Comparison of ENCODE assay signal across 18 cellular contexts in the genomic region with DNA sequence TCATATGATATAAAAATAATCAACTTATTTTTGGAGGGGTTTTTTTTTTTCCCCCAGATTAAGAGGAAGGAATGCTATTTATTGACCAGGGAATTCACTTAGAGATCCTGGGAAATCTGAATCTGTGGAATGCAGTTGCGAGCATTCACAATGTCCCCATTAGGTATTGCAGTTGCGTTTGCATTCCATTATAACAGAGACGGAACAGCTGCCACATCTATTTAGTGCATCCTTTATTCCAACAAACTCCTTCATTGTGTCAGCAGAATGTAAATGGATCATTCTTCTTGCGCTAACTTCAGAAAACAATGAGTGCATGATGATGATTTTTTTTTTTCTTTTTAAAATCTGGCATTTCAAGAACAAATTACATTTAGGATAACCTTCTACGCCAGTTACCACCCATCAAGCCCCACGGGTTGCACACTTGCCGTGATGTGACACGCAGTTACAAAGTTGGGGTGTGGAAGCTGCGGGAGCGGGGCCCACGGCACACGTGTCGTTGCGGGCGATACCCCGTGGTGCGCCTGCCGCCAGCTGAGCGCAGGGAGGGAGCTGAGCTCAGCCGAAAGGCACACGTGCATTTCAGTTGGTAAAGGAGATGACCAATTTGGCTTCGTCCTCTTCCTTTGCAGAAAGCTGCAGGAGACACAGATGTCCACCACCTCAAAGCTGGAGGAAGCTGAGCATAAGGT.
DNase-seq lines count a peak whose midpoint lies in the region; ATAC-seq and TF ChIP-seq lines count a peak whose summit lies in the region.
"Had no signal": no experiment of that assay in that cellular context is flagged by ENCODE, and none has a peak within 500 bp of the region (broad histone marks: within the 10 kb centered on the region; RNA-seq: fewer than 3 reads in every experiment).

No MANE protein-coding gene starts in this region.

- peak in 9 of 14 donors; percentile 2 to 39 (median 16) for DNase-seq in C1 segment of cervical spinal cord (lab: John Stamatoyannopoulos, UW)
- peak; percentile 47 for DNase-seq in astrocyte of the hippocampus (ENCODE audit: low read depth, low spot score)
- peak; percentile 86 for DNase-seq in pons (ENCODE audit: low spot score)
- no peak for DNase-seq in smooth muscle cell (lab: John Stamatoyannopoulos, UW; ENCODE audit: unreplicated experiment)
- no peak for DNase-seq in left colon
- no peak for DNase-seq in ureter (ENCODE audit: low spot score)
- DNase-seq: activated CD4-positive, alpha-beta memory T cell treated with anti-CD3 and anti-CD28 coated beads, Interleukin-2, amount 10 ng/mL, durations not matched to agents 7 days and 5 days; activated naive CD8-positive, alpha-beta T cell treated with anti-CD3 and anti-CD28 coated beads, Interleukin-2, amount 50 U/mL, for 24 hours; DMS79; effector memory CD8-positive, alpha-beta T cell; Kasumi-1; left cardiac atrium; NCI-H2171 treated with DMSO at 0.1 percent for 48 hours; NCI-H82; stimulated activated naive B cell treated with anti-CD40 and anti-IgM and Interleukin-4, amounts not matched to agents 10 μg/mL and 1 μg/mL and 100 μg/mL, for 72 hours had no signal

- no peak overlapping the region for H2AFZ ChIP-seq in smooth muscle cell (ENCODE audit: low read depth)

- H3K9ac ChIP-seq in iPS-20b (ENCODE audit: low read depth, low read length) (no peak overlapping the region; the same call in 1 of the 2 replicates), smooth muscle cell (ENCODE audit: low read depth) (no peak overlapping the region)

- H3K27ac ChIP-seq in iPS-20b (ENCODE audit: low read length) (peak overlapping the region; percentile 77), smooth muscle cell (ENCODE audit: low read depth) (no peak overlapping the region)
- H3K27ac ChIP-seq: SK-N-MC had no signal

- peaks cover 10% of the 10 kb centered on the region for H3F3A ChIP-seq in smooth muscle cell (ENCODE audit: low read depth)

- 87% methylated on average over 22 of the region's 22 CpGs for WGBS in smooth muscle cell (ENCODE audit: low lambda C conversion rate)

- H3K79me2 ChIP-seq in smooth muscle cell (ENCODE audit: low read depth): no peaks in the 10 kb centered on the region

- H3K4me1 ChIP-seq in iPS-20b (ENCODE audit: insufficient read depth, low read length) (peaks cover 14% of the 10 kb centered on the region; the same call in 1 of the 2 replicates), smooth muscle cell (ENCODE audit: low read depth) (peaks cover 3% of the 10 kb centered on the region)

- no peaks in the 10 kb centered on the region for H3K27me3 ChIP-seq in iPS-20b (ENCODE audit: insufficient read depth, low read length)
- H3K27me3 ChIP-seq in smooth muscle cell (ENCODE audit: low read depth): no peaks in the 10 kb centered on the region

- H3K36me3 ChIP-seq in iPS-20b (ENCODE audit: insufficient read depth, low read depth, low read length): peaks cover 57% of the 10 kb centered on the region
- peaks cover 8% of the 10 kb centered on the region for H3K36me3 ChIP-seq in smooth muscle cell (ENCODE audit: low read depth)

- H3K9me3 ChIP-seq in iPS-20b (ENCODE audit: insufficient read depth, low read depth, low read length) (no peaks in the 10 kb centered on the region), smooth muscle cell (replicated peaks; ENCODE audit: low read depth) (no peaks in the 10 kb centered on the region)

- H3K4me3 ChIP-seq in iPS-20b (ENCODE audit: low read length) (peak overlapping the region; percentile 60; the same call in 1 of the 2 replicates), smooth muscle cell (no peak overlapping the region)
- H3K4me3 ChIP-seq: SK-N-MC had no signal

- intact Hi-C loops in left colon (cut with DNase I, micrococcal nuclease): no loop called here

- no peak for ATAC-seq in left colon
- no peak for ATAC-seq in GM21528 (IDR thresholded peaks at IDR 0.05; ENCODE audit: low FRiP score, unreplicated experiment)
- ATAC-seq: activated naive CD8-positive, alpha-beta T cell treated with anti-CD3 and anti-CD28 coated beads, Interleukin-2, amount 50 U/mL, for 24 hours; effector memory CD8-positive, alpha-beta T cell; left cardiac atrium; stimulated activated naive B cell treated with anti-CD40 and anti-IgM and Interleukin-4, amounts not matched to agents 10 μg/mL and 1 μg/mL and 100 μg/mL, for 72 hours had no signal

- no peak overlapping the region for H3K4me2 ChIP-seq in smooth muscle cell

- peaks cover 7% of the 10 kb centered on the region for H4K20me1 ChIP-seq in smooth muscle cell (ENCODE audit: low read depth)

- no peak for TF ChIP-seq CTCF in smooth muscle cell (IDR thresholded peaks at IDR 0.05; ENCODE audit: borderline replicate concordance, insufficient read depth, poor library complexity, severe bottlenecking)

Comparison
In these comparisons a context has a peak if more than half of its experiments do, and no peak if none do; other contexts are left out.
1. DNase-seq: peak in C1 segment of cervical spinal cord (9 of 14), astrocyte of the hippocampus (single experiment) and pons (single experiment); none in smooth muscle cell (single experiment), left colon (0 of 2) and ureter (single experiment).